In genomic region chr12:26077915-26078314, GRCh38 we compare ENCODE assay signal across 19 cellular contexts. TPM values are rescaled to one million over a fixed set of nuclear protein-coding genes. Genes with fewer than 3 reads are reported as not detected.
"Had no signal": no experiment of that assay in that cellular context is flagged by ENCODE, and none has a peak within 500 bp of the region (broad histone marks: within the 10 kb centered on the region; RNA-seq: fewer than 3 reads in every experiment).

No MANE protein-coding gene starts in this region.

- H3K4me3 Mint-ChIP-seq: immature natural killer cell; natural killer cell treated with Interleukin-12 subunit alpha and Interleukin-12 subunit beta and Interleukin-15 and Interleukin-18, amount 100 ng/mL, for 72 hours; stimulated activated naive B cell treated with anti-CD40 and anti-IgM and Interleukin-4, amounts not matched to agents 10 μg/mL and 1 μg/mL and 100 μg/mL, for 72 hours; T-helper 17 cell had no signal

- DNase-seq: activated CD4-positive, alpha-beta T cell treated with anti-CD3 and anti-CD28 coated beads, Interleukin-2, amount 50 U/mL, for 1 hour; activated CD4-positive, CD25-positive, alpha-beta regulatory T cell; activated effector memory CD4-positive, alpha-beta T cell treated with Interleukin-2 at 50 U/mL for 16 hours; activated T-cell treated with anti-CD3 and anti-CD28 coated beads, Interleukin-2, amount 50 U/mL, for 1 hour; amygdala; brain microvascular endothelial cell; dermis blood vessel endothelial cell; glutamatergic neuron; immature natural killer cell; occipital lobe; right cardiac atrium; stimulated activated CD4-positive, alpha-beta T cell treated with anti-CD3 and anti-CD28 coated beads, Interleukin-2, amount 100 ng/mL, for 24 hours; stimulated activated naive B cell treated with anti-CD40 and anti-IgM and Interleukin-4, amounts not matched to agents 10 μg/mL and 1 μg/mL and 100 μg/mL, for 72 hours; T-helper 17 cell; upper lobe of left lung had no signal

- H3K4me3 ChIP-seq: upper lobe of left lung had no signal

- H3K27ac ChIP-seq: brain microvascular endothelial cell, upper lobe of left lung had no signal

- H3K36me3 Mint-ChIP-seq: activated naive CD4-positive, alpha-beta T cell treated with anti-CD3 and anti-CD28 coated beads, Interleukin-2, amount 50 U/mL, for 72 hours; immature natural killer cell; stimulated activated naive B cell treated with anti-CD40 and anti-IgM and Interleukin-4, amounts not matched to agents 10 μg/mL and 1 μg/mL and 100 μg/mL, for 72 hours had no signal

- H3K4me1 ChIP-seq: upper lobe of left lung had no signal

- H3K27ac Mint-ChIP-seq: activated naive CD4-positive, alpha-beta T cell treated with anti-CD3 and anti-CD28 coated beads, Interleukin-2, amount 50 U/mL, for 72 hours; immature natural killer cell; natural killer cell treated with Interleukin-12 subunit alpha and Interleukin-12 subunit beta and Interleukin-15 and Interleukin-18, amount 100 ng/mL, for 72 hours; progenitor cell of endocrine pancreas; stimulated activated naive B cell treated with anti-CD40 and anti-IgM and Interleukin-4, amounts not matched to agents 10 μg/mL and 1 μg/mL and 100 μg/mL, for 72 hours; T-helper 17 cell had no signal

- H3K27me3 ChIP-seq: brain microvascular endothelial cell, upper lobe of left lung had no signal

- FAIRE-seq: TTC549 had no signal

- H3K9me3 Mint-ChIP-seq: activated naive CD4-positive, alpha-beta T cell treated with anti-CD3 and anti-CD28 coated beads, Interleukin-2, amount 50 U/mL, for 72 hours; natural killer cell treated with Interleukin-12 subunit alpha and Interleukin-12 subunit beta and Interleukin-15 and Interleukin-18, amount 100 ng/mL, for 72 hours had no signal

- H3K36me3 ChIP-seq: brain microvascular endothelial cell, upper lobe of left lung had no signal

- H3K9me3 ChIP-seq: upper lobe of left lung had no signal

- ATAC-seq: activated naive CD4-positive, alpha-beta T cell treated with anti-CD3 and anti-CD28 coated beads, Interleukin-2, amount 50 U/mL, for 72 hours; natural killer cell treated with Interleukin-12 subunit alpha and Interleukin-12 subunit beta and Interleukin-15 and Interleukin-18, amount 100 ng/mL, for 72 hours; right cardiac atrium; stimulated activated naive B cell treated with anti-CD40 and anti-IgM and Interleukin-4, amounts not matched to agents 10 μg/mL and 1 μg/mL and 100 μg/mL, for 72 hours; T-helper 17 cell had no signal

- H3K4me1 Mint-ChIP-seq: immature natural killer cell, T-helper 17 cell had no signal

- H3K27me3 Mint-ChIP-seq: natural killer cell treated with Interleukin-12 subunit alpha and Interleukin-12 subunit beta and Interleukin-15 and Interleukin-18, amount 100 ng/mL, for 72 hours; progenitor cell of endocrine pancreas; stimulated activated naive B cell treated with anti-CD40 and anti-IgM and Interleukin-4, amounts not matched to agents 10 μg/mL and 1 μg/mL and 100 μg/mL, for 72 hours had no signal

RNA-seq across cellular contexts. Expression of gene BHLHE41, which starts 46.9 kb away (rescaled TPM):
- total RNA-seq: activated naive CD4-positive, alpha-beta T cell treated with anti-CD3 and anti-CD28 coated beads, Interleukin-2, amount 50 U/mL, for 72 hours; natural killer cell treated with Interleukin-12 subunit alpha and Interleukin-12 subunit beta and Interleukin-15 and Interleukin-18, amount 100 ng/mL, for 72 hours had no signal
- polyA plus RNA-seq: immature natural killer cell had no signal
